ENCODE assay signal across 27 cellular contexts in the genomic region with DNA sequence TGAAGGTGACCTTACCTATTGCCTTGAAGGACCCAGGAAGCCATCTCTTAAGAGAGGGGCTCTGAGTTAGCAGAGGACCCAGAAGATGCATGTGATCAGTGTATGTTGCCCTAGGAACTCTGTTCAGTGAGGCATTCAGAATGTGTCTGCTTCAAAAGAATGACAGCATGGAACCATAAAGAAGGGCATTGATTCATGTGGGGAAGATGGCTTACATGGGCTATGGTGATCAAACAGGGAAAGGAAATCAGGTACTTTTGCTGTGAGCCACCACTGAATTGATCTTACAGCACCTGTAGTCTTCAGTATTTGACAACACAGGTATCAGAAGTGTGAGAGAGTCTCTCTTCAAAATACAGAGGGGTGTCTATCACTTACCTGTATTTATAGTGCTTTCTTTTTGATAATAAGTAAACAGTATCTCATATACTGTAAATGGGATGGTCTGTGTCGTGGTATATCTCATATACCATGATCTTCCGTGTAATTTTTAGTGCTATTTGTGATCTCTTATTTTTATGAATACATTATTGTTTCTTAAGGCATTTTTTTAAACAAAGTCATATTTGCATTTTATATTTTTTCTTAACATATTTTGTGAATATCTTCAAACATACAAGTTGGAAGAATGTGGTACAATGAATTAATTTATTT.
"Had no signal": no experiment of that assay in that cellular context is flagged by ENCODE, and none has a peak within 500 bp of the region (broad histone marks: within the 10 kb centered on the region; RNA-seq: fewer than 3 reads in every experiment).

No MANE protein-coding gene starts in this region.

- FAIRE-seq: pancreas, small intestine had no signal

- DNase-seq: activated CD4-positive, alpha-beta T cell treated with anti-CD3 and anti-CD28 coated beads for 1 hour; activated CD8-positive, alpha-beta memory T cell treated with anti-CD3 and anti-CD28 coated beads for 24 hours; activated effector memory CD4-positive, alpha-beta T cell treated with anti-CD3 and anti-CD28 coated beads, Interleukin-2, amount 50 U/mL, for 16 hours; activated naive CD4-positive, alpha-beta T cell treated with anti-CD3 and anti-CD28 coated beads for 36 hours; activated naive CD8-positive, alpha-beta T cell treated with anti-CD3 and anti-CD28 coated beads, Interleukin-2, amount 10 ng/mL, durations not matched to agents 7 days and 5 days; central memory CD4-positive, alpha-beta T cell; endodermal cell; foreskin keratinocyte; heart left ventricle; hypothalamus; immature natural killer cell; left ventricle myocardium inferior; pancreas; sigmoid colon; small intestine; stimulated activated CD4-positive, alpha-beta T cell treated with anti-CD3 and anti-CD28 coated beads, Interleukin-1b, Interleukin-23, amount 100 ng/mL, for 48 hours; stimulated activated CD4-positive, alpha-beta T cell treated with anti-CD3 and anti-CD28 coated beads, Interleukin-4, amount 100 ng/mL, for 4 hours; stimulated activated CD8-positive, alpha-beta memory T cell treated with anti-CD3 and anti-CD28 coated beads, Interleukin-4, amount 100 ng/mL, for 48 hours; stimulated activated naive B cell treated with anti-CD40 and anti-IgM and Interleukin-4, amounts not matched to agents 10 μg/mL and 1 μg/mL and 100 μg/mL, for 72 hours; stomach; thyroid gland; upper lobe of left lung had no signal

- H3K36me3 ChIP-seq: breast epithelium, pancreas, prostate gland, sigmoid colon, thyroid gland had no signal

- H3K9me3 ChIP-seq: breast epithelium, esophagus muscularis mucosa, heart left ventricle, left ventricle myocardium inferior, pancreas, prostate gland, sigmoid colon, stomach, thyroid gland, upper lobe of left lung had no signal

- H3K27me3 ChIP-seq: breast epithelium, esophagus muscularis mucosa, foreskin keratinocyte, heart left ventricle, pancreas, sigmoid colon, stomach, thyroid gland, upper lobe of left lung had no signal

- ATAC-seq: foreskin keratinocyte; heart left ventricle; pancreas; stimulated activated naive B cell treated with anti-CD40 and anti-IgM and Interleukin-4, amounts not matched to agents 10 μg/mL and 1 μg/mL and 100 μg/mL, for 72 hours; WTC11 had no signal

- H3K4me3 ChIP-seq: breast epithelium, esophagus muscularis mucosa, heart left ventricle, left ventricle myocardium inferior, lung, pancreas, prostate gland, sigmoid colon, stomach, thyroid gland, upper lobe of left lung had no signal

- H3K27ac ChIP-seq: breast epithelium, esophagus muscularis mucosa, foreskin keratinocyte, heart left ventricle, left ventricle myocardium inferior, pancreas, prostate gland, sigmoid colon, stomach, thyroid gland, upper lobe of left lung had no signal

- H3K4me1 ChIP-seq: breast epithelium, esophagus muscularis mucosa, foreskin keratinocyte, prostate gland, upper lobe of left lung had no signal
